ENCODE assay signal across 9 cellular contexts in genomic region chr17:8359769-8360168, GRCh38. TPM values are rescaled to one million over a fixed set of nuclear protein-coding genes. Genes with fewer than 3 reads are reported as not detected.
DNase-seq lines count a peak whose midpoint lies in the region; ATAC-seq and TF ChIP-seq lines count a peak whose summit lies in the region.
"Had no signal": no experiment of that assay in that cellular context is flagged by ENCODE, and none has a peak within 500 bp of the region (broad histone marks: within the 10 kb centered on the region; RNA-seq: fewer than 3 reads in every experiment).

No MANE protein-coding gene starts in this region.

- H4K20me1 ChIP-seq in BLaER1, result no peaks in the 10 kb centered on the region

- H3K9me3 Mint-ChIP-seq in naive thymus-derived CD8-positive, alpha-beta T cell, result no peaks in the 10 kb centered on the region

- TF ChIP-seq CTCF in mucosa of descending colon (IDR thresholded peaks at IDR 0.05), result no peak

- peaks cover 5 to 20% (median 16%) of the 10 kb centered on the region in 4 donors for H3K4me1 Mint-ChIP-seq in naive thymus-derived CD8-positive, alpha-beta T cell

- 0 out of 2 replicates have a peak overlapping the region, but pooled peaks have one; percentile 1 for H3K27ac ChIP-seq in BLaER1

- intact Hi-C loops in mucosa of descending colon (cut with DNase I, micrococcal nuclease), result no loop called here

- no peak overlapping the region for H3K9ac ChIP-seq in BLaER1

- no peaks in the 10 kb centered on the region for H3K27me3 Mint-ChIP-seq in naive thymus-derived CD8-positive, alpha-beta T cell

- DNase-seq in NCI-H69 (lab: John Stamatoyannopoulos, UW), result peak; percentile 87
- no peak for DNase-seq in mucosa of descending colon
- DNase-seq in HT-29 (ENCODE audit: low spot score), result no peak
- DNase-seq in ureter (ENCODE audit: low spot score), result no peak
- DNase-seq in naive thymus-derived CD8-positive, alpha-beta T cell, result no peak
- DNase-seq in activated naive CD4-positive, alpha-beta T cell (lab: John Stamatoyannopoulos, UW), result no peak
- DNase-seq: Calu3 had no signal

- H3K4me3 Mint-ChIP-seq in naive thymus-derived CD8-positive, alpha-beta T cell, result no peak overlapping the region

- 0 out of 2 replicates have a peak, but pooled peaks cover 5% of the 10 kb centered on the region for H3K9me3 ChIP-seq in BLaER1
- no peaks in the 10 kb centered on the region for H3K9me3 ChIP-seq in mucosa of descending colon

- no peak overlapping the region for H3K27ac Mint-ChIP-seq in naive thymus-derived CD8-positive, alpha-beta T cell

- ATAC-seq in esophagus mucosa (peak; percentile 42), mucosa of descending colon (peak; percentile 61)
- no peak for ATAC-seq in naive thymus-derived CD8-positive, alpha-beta T cell

- POLR2A ChIA-PET in naive thymus-derived CD8-positive, alpha-beta T cell (lab: Charles Lee), result interaction anchor here (0.6 kb wide), 1 partner anchor 161 kb away, joined by 3 read pairs; no protein-coding TSS in a partner anchor

- peaks cover 0 to 2% (median 0%) of the 10 kb centered on the region in 3 donors for H3K36me3 Mint-ChIP-seq in naive thymus-derived CD8-positive, alpha-beta T cell

- H3K27me3 ChIP-seq in BLaER1, result no peaks in the 10 kb centered on the region

- H3K4me1 ChIP-seq in BLaER1 (peaks cover 20% of the 10 kb centered on the region), mucosa of descending colon (ENCODE audit: low read depth) (no peaks in the 10 kb centered on the region)

- H3K36me3 ChIP-seq in BLaER1 (peaks cover 9% of the 10 kb centered on the region; the same call in 1 of the 2 replicates), mucosa of descending colon (ENCODE audit: low read depth) (no peaks in the 10 kb centered on the region)

- no peak overlapping the region for H3K4me3 ChIP-seq in BLaER1
- no peak overlapping the region for H3K4me3 ChIP-seq in mucosa of descending colon

- H3K4me2 ChIP-seq in BLaER1, result peak overlapping the region; percentile 66

RNA-seq across cellular contexts. Expression of gene ODF4, which starts 20.1 kb away (rescaled TPM):
- total RNA-seq in esophagus mucosa (not detected), mucosa of descending colon (not detected), ureter (not detected)
- not detected in 2 replicates for total RNA-seq in HT-29 (2014; rRNA removed; shearing (Covaris generic))
- not detected for total RNA-seq in naive thymus-derived CD8-positive, alpha-beta T cell
- not detected for polyA plus RNA-seq in naive thymus-derived CD8-positive, alpha-beta T cell
- total RNA-seq: Calu3 had no signal

RNA-seq across cellular contexts. Expression of gene RPL26, which starts 23.2 kb away (rescaled TPM):
- 1,742 TPM for total RNA-seq in esophagus mucosa
- 1,000 to 10,000 TPM; 1,217 to 1,361 (median 1,229) TPM for total RNA-seq in mucosa of descending colon
- 1,242 and 1,305 TPM in 2 replicates for total RNA-seq in HT-29 (2014; rRNA removed; shearing (Covaris generic))
- total RNA-seq in ureter, result 2,627 TPM
- 1,000 to 10,000 TPM; 2,896 to 2,977 TPM for total RNA-seq in naive thymus-derived CD8-positive, alpha-beta T cell
- 1,000 to 10,000 TPM; 1,685 to 2,097 (median 2,039) TPM for polyA plus RNA-seq in naive thymus-derived CD8-positive, alpha-beta T cell

RNA-seq across cellular contexts. Expression of gene RNF222, which starts 37.9 kb away (rescaled TPM):
- 10.8 TPM for total RNA-seq in esophagus mucosa
- not detected for total RNA-seq in mucosa of descending colon
- not detected in 2 replicates for total RNA-seq in HT-29 (2014; rRNA removed; shearing (Covaris generic))
- total RNA-seq in ureter, result not detected
- under 1 TPM; 0.18 to 0.19 TPM for total RNA-seq in naive thymus-derived CD8-positive, alpha-beta T cell
- under 1 TPM in 2 of 3 donors, not detected in 1; 0.15 to 0.19 TPM for polyA plus RNA-seq in naive thymus-derived CD8-positive, alpha-beta T cell
- total RNA-seq: Calu3 had no signal

RNA-seq across cellular contexts. Expression of gene ARHGEF15, which starts 49.7 kb away (rescaled TPM):
- 1.8 TPM for total RNA-seq in esophagus mucosa
- total RNA-seq in mucosa of descending colon, result 1 to 10 TPM; 2.1 to 3.0 (median 2.8) TPM
- total RNA-seq in HT-29 (2014; rRNA removed; shearing (Covaris generic)), result not detected in 2 replicates
- total RNA-seq in ureter, result 28.7 TPM
- total RNA-seq in naive thymus-derived CD8-positive, alpha-beta T cell, result not detected
- polyA plus RNA-seq in naive thymus-derived CD8-positive, alpha-beta T cell, result not detected
- total RNA-seq: Calu3 had no signal

Comparison
In these comparisons a context has a peak if more than half of its experiments do, and no peak if none do; other contexts are left out.
1. ATAC-seq: peak in esophagus mucosa (single experiment) and mucosa of descending colon (single experiment); none in naive thymus-derived CD8-positive, alpha-beta T cell (0 of 2).